14 cellular contexts compared by ENCODE assay signal in the genomic region with DNA sequence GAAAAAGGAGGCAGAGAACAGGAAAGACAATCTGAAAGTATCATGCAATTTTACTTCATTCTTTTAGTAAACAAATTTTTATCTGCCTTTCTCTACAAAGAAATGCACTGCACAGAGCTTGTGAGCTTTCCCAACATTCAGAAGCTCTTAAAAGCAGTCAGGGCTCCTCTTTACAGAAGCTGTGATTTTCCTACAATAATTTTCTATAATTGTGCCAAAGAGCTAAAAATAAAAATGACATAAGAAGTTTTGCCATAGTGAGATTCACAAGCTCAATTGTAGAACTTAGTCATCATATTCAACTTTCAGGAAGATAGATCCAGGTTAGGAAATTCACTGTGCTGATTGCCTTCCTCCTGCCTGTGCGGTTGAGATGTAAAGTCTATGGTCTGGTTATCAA.
A peak's percentile ranks its signal among the peaks of the same experiment; 100 is the strongest.
DNase-seq lines count a peak whose midpoint lies in the region; TF ChIP-seq lines count a peak whose summit lies in the region.
"Had no signal": no experiment of that assay in that cellular context is flagged by ENCODE, and none has a peak within 500 bp of the region (broad histone marks: within the 10 kb centered on the region; RNA-seq: fewer than 3 reads in every experiment).

No MANE protein-coding gene starts in this region.

- H3K4me2 ChIP-seq in OCI-LY1 (ENCODE audit: low read length), result no peak overlapping the region; the same call in 1 of the 2 replicates

- no peaks in the 10 kb centered on the region for H3K27me3 ChIP-seq in OCI-LY1 (ENCODE audit: insufficient read depth, low read length)

- H3K4me3 ChIP-seq in OCI-LY1 (ENCODE audit: low read depth, low read length, poor library complexity, severe bottlenecking), result no peak overlapping the region
- H3K4me3 ChIP-seq in choroid plexus epithelial cell (ENCODE audit: low read depth, low read length), result no peak overlapping the region
- H3K4me3 ChIP-seq: HAP-1, SK-N-MC had no signal

- H3K9me3 ChIP-seq in OCI-LY1 (ENCODE audit: low read length), result 0 out of 2 replicates have a peak, but pooled peaks cover 2% of the 10 kb centered on the region
- H3K9me3 ChIP-seq: HAP-1 had no signal

- H3K9ac ChIP-seq in OCI-LY1 (ENCODE audit: low read length), result no peak overlapping the region

- peaks cover 57% of the 10 kb centered on the region for H3K4me1 ChIP-seq in OCI-LY1 (ENCODE audit: insufficient read depth, low read length, severe bottlenecking)

- peak overlapping the region; percentile 97 for H3K27ac ChIP-seq in OCI-LY1 (ENCODE audit: low read depth, low read length, poor library complexity, severe bottlenecking)
- H3K27ac ChIP-seq: SK-N-MC had no signal

- H4K20me1 ChIP-seq in OCI-LY1 (ENCODE audit: insufficient read depth, low read length), result no peaks in the 10 kb centered on the region

- no peaks in the 10 kb centered on the region for H3K9me2 ChIP-seq in OCI-LY1 (ENCODE audit: low read depth, low read length)

- peaks cover 8% of the 10 kb centered on the region for H3F3A ChIP-seq in OCI-LY1 (ENCODE audit: insufficient read depth, low read length)

- peak overlapping the region; percentile 2 for H2AFZ ChIP-seq in OCI-LY1 (ENCODE audit: low read length)

- H3K79me2 ChIP-seq in OCI-LY1 (ENCODE audit: insufficient read depth, low read length), result no peaks in the 10 kb centered on the region

- DNase-seq in choroid plexus epithelial cell (ENCODE audit: low read depth), result peak; percentile 23
- DNase-seq in iris pigment epithelial cell (ENCODE audit: low read depth), result peak; percentile 5
- DNase-seq in superior temporal gyrus (ENCODE audit: extremely low spot score), result peak; percentile 80
- no peak for DNase-seq in GF-D8 (lab: John Stamatoyannopoulos, UW)
- no peak for DNase-seq in NCI-H748 (lab: John Stamatoyannopoulos, UW; ENCODE audit: unreplicated experiment)
- DNase-seq in occipital lobe (lab: John Stamatoyannopoulos, UW), result no peak
- DNase-seq: C1 segment of cervical spinal cord, COR-L47, NCI-H1048, NCI-H146, NCI-H345 had no signal

- H3K36me3 ChIP-seq in OCI-LY1 (ENCODE audit: insufficient read depth, low read length), result no peaks in the 10 kb centered on the region
- H3K36me3 ChIP-seq: HAP-1 had no signal

- no peak for TF ChIP-seq CTCF in OCI-LY1 (IDR thresholded peaks at IDR 0.05; ENCODE audit: low read length)
- no peak for TF ChIP-seq CTCF in choroid plexus epithelial cell (conservative IDR thresholded peaks at IDR 0.05; ENCODE audit: low read depth, low read length)

Comparison
In these comparisons a context has a peak if more than half of its experiments do, and no peak if none do; other contexts are left out.
1. DNase-seq: peak in choroid plexus epithelial cell (single experiment), iris pigment epithelial cell (single experiment) and superior temporal gyrus (single experiment); none in GF-D8 (single experiment), NCI-H748 (single experiment) and occipital lobe (single experiment).